Comparison of ENCODE assay signal across 10 cellular contexts in genomic region chr15:72306211-72306785, GRCh38. TPM values are rescaled to one million over a fixed set of nuclear protein-coding genes. Genes with fewer than 3 reads are reported as not detected.
A peak's percentile ranks its signal among the peaks of the same experiment; 100 is the strongest.
DNase-seq lines count a peak whose midpoint lies in the region; ATAC-seq, FAIRE-seq and TF ChIP-seq lines count a peak whose summit lies in the region.
"Had no signal": no experiment of that assay in that cellular context is flagged by ENCODE, and none has a peak within 500 bp of the region (broad histone marks: within the 10 kb centered on the region; RNA-seq: fewer than 3 reads in every experiment).

No MANE protein-coding gene starts in this region.

- H3K4me1 ChIP-seq in K562 (replicated peaks in 1 of 2; ENCODE audit: control insufficient read depth in 2 of 2, insufficient read depth in 2 of 2, low read length in 2 of 2) (no peaks in the 10 kb centered on the region), neural progenitor cell (no peaks in the 10 kb centered on the region)
- H3K4me1 ChIP-seq: suprapubic skin had no signal

- H3K27ac ChIP-seq in K562 (ENCODE audit: extremely low read depth, low read depth, low read length): no peak overlapping the region
- H3K27ac ChIP-seq in neural progenitor cell: no peak overlapping the region
- no peak overlapping the region for H3K27ac ChIP-seq in coronary artery
- H3K27ac ChIP-seq: A549, suprapubic skin had no signal

- H3K27me3 ChIP-seq in K562 (ENCODE audit: control insufficient read depth in 2 of 2, insufficient read depth in 2 of 2, low read length in 2 of 2): peaks cover 19 to 34% of the 10 kb centered on the region in 2 experiments
- H3K27me3 ChIP-seq in neural progenitor cell: peaks cover 76% of the 10 kb centered on the region
- H3K27me3 ChIP-seq: suprapubic skin had no signal

- CTCF ChIA-PET in K562 (lab: Yijun Ruan, JAX; ENCODE audit: low intra/inter-chr PET ratio): no interaction called here

- in situ Hi-C loops in K562 (cut with MboI): loop anchor here (25.0 kb wide), 3 partner anchors 781 to 1781 kb away; partner anchors contain the start of gene GOLGA6A

- no TSS peak for BruUV-seq in K562 (replicated peaks; lab: Mats Ljungman, UMichigan)

- H3K36me3 ChIP-seq in K562 (ENCODE audit: control insufficient read depth, insufficient read depth, low read length): no peaks in the 10 kb centered on the region
- H3K36me3 ChIP-seq in neural progenitor cell: no peaks in the 10 kb centered on the region
- H3K36me3 ChIP-seq: suprapubic skin had no signal

- peaks cover 19% of the 10 kb centered on the region for H3K4me1 Mint-ChIP-seq in neural progenitor cell

- DNase-seq in NCI-H1436 (lab: John Stamatoyannopoulos, UW): peak; percentile 74
- no peak for DNase-seq in NCI-H1436 treated with DMSO at 0.1 percent for 48 hours (lab: John Stamatoyannopoulos, UW)
- DNase-seq in SKM-1 treated with dmso at 0.1 percent for 144 hours (lab: John Stamatoyannopoulos, UW; ENCODE audit: unreplicated experiment): peak; percentile 57
- DNase-seq in K562 (ENCODE audit: extremely low read depth in 1 of 4, low spot score in 3 of 4): peak in 3 of 4 experiments; percentile 23 to 45 (median 39)
- peak; percentile 76 for DNase-seq in neural progenitor cell (ENCODE audit: low spot score)
- no peak for DNase-seq in NCI-H1694 (lab: John Stamatoyannopoulos, UW)
- DNase-seq in dedifferentiated amniotic fluid mesenchymal stem cell (ENCODE audit: extremely low spot score): no peak
- no peak for DNase-seq in coronary artery (ENCODE audit: low spot score)

- no peak overlapping the region for H2AFZ ChIP-seq in K562 (ENCODE audit: low read depth, low read length)
- H2AFZ ChIP-seq in neural progenitor cell (replicated peaks): no peak overlapping the region

- intact Hi-C loops in K562 (cut with micrococcal nuclease): no loop called here

- H3F3A ChIP-seq in neural progenitor cell (ENCODE audit: low read depth): no peaks in the 10 kb centered on the region

- no peak overlapping the region for H3K4me3 Mint-ChIP-seq in neural progenitor cell

- no peak overlapping the region for H3K9ac ChIP-seq in K562 (ENCODE audit: insufficient read depth in 1 of 2, low read depth in 2 of 2, low read length in 2 of 2)
- no peak overlapping the region for H3K9ac ChIP-seq in neural progenitor cell

- TF ChIP-seq RAD21 in K562 (CRISPR knock-in tag; conservative IDR thresholded peaks at IDR 0.05 in 1 of 2, IDR thresholded peaks at IDR 0.05 in 1 of 2): no peak

- H3K9me3 Mint-ChIP-seq in neural progenitor cell: no peaks in the 10 kb centered on the region

- no peak for TF ChIP-seq CTCF in K562 (IDR thresholded peaks at IDR 0.05 in 2 of 3, conservative IDR thresholded peaks at IDR 0.05 in 1 of 3; ENCODE audit: insufficient read depth in 2 of 3, low read depth in 1 of 3, low read length in 3 of 3)
- TF ChIP-seq CTCF in neural progenitor cell (IDR thresholded peaks at IDR 0.05): no peak
- TF ChIP-seq CTCF in coronary artery (IDR thresholded peaks at IDR 0.05): no peak

- WGBS in K562 (ENCODE audit: insufficient coverage, low coverage, missing lambda C conversion rate): 2% methylated on average over 9 of the region's 10 CpGs

- TF ChIP-seq EP300 in K562 (IDR thresholded peaks at IDR 0.05; ENCODE audit: low read length): no peak

- no peak overlapping the region for H3K4me2 ChIP-seq in K562 (ENCODE audit: insufficient read depth, low read length)
- H3K4me2 ChIP-seq in neural progenitor cell: no peak overlapping the region
- H3K4me2 ChIP-seq: A549 had no signal

- FAIRE-seq in K562 (lab: Jason Lieb, UNC): no peak
- FAIRE-seq: A549 had no signal

- no peak for TF ChIP-seq POLR2A in K562 (conservative IDR thresholded peaks at IDR 0.05)

- no peaks in the 10 kb centered on the region for H3K36me3 Mint-ChIP-seq in neural progenitor cell

- H3K9me3 ChIP-seq in K562 (replicated peaks; ENCODE audit: control insufficient read depth, insufficient read depth, low read depth, low read length) (no peaks in the 10 kb centered on the region), neural progenitor cell (ENCODE audit: low read depth) (no peaks in the 10 kb centered on the region)
- H3K9me3 ChIP-seq: A549, suprapubic skin had no signal

- peaks cover 27% of the 10 kb centered on the region for H3K27me3 Mint-ChIP-seq in neural progenitor cell (ENCODE audit: insufficient read depth, low read depth)

- H3K4me3 ChIP-seq in K562 (no peak overlapping the region), neural progenitor cell (no peak overlapping the region), coronary artery (no peak overlapping the region)
- H3K4me3 ChIP-seq: A549, suprapubic skin had no signal

- POLR2A ChIA-PET in K562 (lab: Yijun Ruan, JAX): interaction anchor here (0.6 to 0.9 kb wide), 4 partner anchors 13 to 386 kb away, joined by 3 read pairs; no protein-coding TSS in a partner anchor

- no peaks in the 10 kb centered on the region; the same call in 1 of the 2 replicates for H4K20me1 ChIP-seq in K562 (replicated peaks; ENCODE audit: control insufficient read depth, insufficient read depth, low read length)
- H4K20me1 ChIP-seq in neural progenitor cell (ENCODE audit: low read depth): no peaks in the 10 kb centered on the region

- H3K9me1 ChIP-seq in K562 (ENCODE audit: control insufficient read depth, insufficient read depth, low read length): no peaks in the 10 kb centered on the region

- H3K27ac Mint-ChIP-seq in neural progenitor cell: no peak overlapping the region

- no peaks in the 10 kb centered on the region for H3K79me2 ChIP-seq in K562 (ENCODE audit: control insufficient read depth, insufficient read depth, low read length)
- no peaks in the 10 kb centered on the region for H3K79me2 ChIP-seq in neural progenitor cell (ENCODE audit: low read depth)

- ATAC-seq in K562: peak; percentile 47; the same call in 2 of the 3 replicates

TF ChIP-seq in K562, 482 proteins besides CTCF, POLR2A, EP300 and RAD21 (continues in another document):
- peak; percentile 33 for TF ChIP-seq NFYB (IDR thresholded peaks at IDR 0.05; ENCODE audit: extremely low read depth, insufficient read length)

RNA-seq across cellular contexts. Expression of gene CELF6, which starts 13.7 kb away (rescaled TPM):
- not detected in 2 replicates for total RNA-seq in K562 (2011; cell fraction: chromatin; rRNA removed; ENCODE audit: low replicate concordance)
- total RNA-seq in K562 (2011; cell fraction: nucleolus; rRNA removed): not detected in 2 replicates
- not detected in 2 replicates for total RNA-seq in K562 (2011; cell fraction: nucleoplasm; rRNA removed)
- total RNA-seq in K562 (2014; rRNA removed) (0.04 TPM in 1 of 2 replicates, not detected in the other), K562 (2014; rRNA removed; fragmentation: Illumina TruSeq; extraction: Trizol) (not detected in 2 replicates), K562 (2015; rRNA removed; fragmentation: Illumina TruSeq; extraction: Trizol) (0.08 TPM in 1 of 2 replicates, not detected in the other), K562 (2021) (not detected in 2 replicates), neural progenitor cell (ENCODE audit: low replicate concordance) (0.19 and 0.95 TPM in 2 replicates)
- polyA plus RNA-seq in K562 (2011; rRNA removed) (0.03 TPM in 1 of 2 replicates, not detected in the other), K562 (2014; fragmentation: Illumina TruSeq; extraction: Trizol) (not detected in 2 replicates), K562 (2014; fragmentation: Nextera tagmentation; extraction: Ambion mirVana) (under 1 TPM in 1 of 2 experiments, not detected in 1; 0.01 TPM), K562 (2014; rRNA removed) (0.11 TPM in 1 of 2 replicates, not detected in the other)
- polyA plus RNA-seq in K562 (2011; cell fraction: cytosol; rRNA removed): 0.09 TPM in 1 of 2 replicates, not detected in the other
- 0.55 and 0.58 TPM in 2 replicates for polyA plus RNA-seq in K562 (2011; cell fraction: nucleus; rRNA removed)
- 0.04 and 0.30 TPM in 2 replicates for polyA plus RNA-seq in K562 (2012)
- not detected in 2 replicates for polyA minus RNA-seq in K562 (2011; rRNA and poly(A)+ RNA removed)
- polyA minus RNA-seq in K562 (2011; cell fraction: cytosol; rRNA and poly(A)+ RNA removed): not detected in 2 replicates
- polyA minus RNA-seq in K562 (2011; cell fraction: nucleus; rRNA and poly(A)+ RNA removed): not detected in 2 replicates

RNA-seq across cellular contexts. Expression of gene PARP6, which starts 33.9 kb away (rescaled TPM):
- 208 and 213 TPM in 2 replicates for total RNA-seq in K562 (2011; cell fraction: chromatin; rRNA removed; ENCODE audit: low replicate concordance)
- total RNA-seq in K562 (2011; cell fraction: nucleolus; rRNA removed): 96.4 and 99.1 TPM in 2 replicates
- total RNA-seq in K562 (2011; cell fraction: nucleoplasm; rRNA removed): 121 and 131 TPM in 2 replicates
- 24.1 and 24.9 TPM in 2 replicates for total RNA-seq in K562 (2014; rRNA removed)
- total RNA-seq in K562 (2014; rRNA removed; fragmentation: Illumina TruSeq; extraction: Trizol): 26.3 and 28.3 TPM in 2 replicates
- 25.2 and 27.8 TPM in 2 replicates for total RNA-seq in K562 (2015; rRNA removed; fragmentation: Illumina TruSeq; extraction: Trizol)
- total RNA-seq in K562 (2021): 35.0 and 42.9 TPM in 2 replicates
- 83.2 and 105 TPM in 2 replicates for polyA plus RNA-seq in K562 (2011; rRNA removed)
- polyA plus RNA-seq in K562 (2011; cell fraction: cytosol; rRNA removed): 42.2 and 64.2 TPM in 2 replicates
- polyA plus RNA-seq in K562 (2011; cell fraction: nucleus; rRNA removed): 595 and 718 TPM in 2 replicates
- polyA plus RNA-seq in K562 (2012): 35.3 and 84.4 TPM in 2 replicates
- 34.4 and 41.7 TPM in 2 replicates for polyA plus RNA-seq in K562 (2014; fragmentation: Illumina TruSeq; extraction: Trizol)
- 10 to 100 TPM; 14.8 to 18.9 TPM for polyA plus RNA-seq in K562 (2014; fragmentation: Nextera tagmentation; extraction: Ambion mirVana)
- 39.3 and 43.4 TPM in 2 replicates for polyA plus RNA-seq in K562 (2014; rRNA removed)
- 53.4 and 76.3 TPM in 2 replicates for polyA minus RNA-seq in K562 (2011; rRNA and poly(A)+ RNA removed)
- 12.4 and 15.7 TPM in 2 replicates for polyA minus RNA-seq in K562 (2011; cell fraction: cytosol; rRNA and poly(A)+ RNA removed)
- 62.1 and 102 TPM in 2 replicates for polyA minus RNA-seq in K562 (2011; cell fraction: nucleus; rRNA and poly(A)+ RNA removed)
- total RNA-seq in neural progenitor cell (ENCODE audit: low replicate concordance): 34.3 and 38.6 TPM in 2 replicates

Comparison
In these comparisons a context has a peak if more than half of its experiments do, and no peak if none do; other contexts are left out.
1. DNase-seq: peak in NCI-H1436 (single experiment), SKM-1 treated with dmso at 0.1 percent for 144 hours (single experiment), K562 (3 of 4) and neural progenitor cell (single experiment); none in NCI-H1436 treated with DMSO at 0.1 percent for 48 hours (single experiment), NCI-H1694 (single experiment), dedifferentiated amniotic fluid mesenchymal stem cell (single experiment) and coronary artery (single experiment).